Comparison of ENCODE assay signal across 1 cellular context in genomic region chr19:56120371-56121179, GRCh38.
TF ChIP-seq lines count a peak whose summit lies in the region.

No MANE protein-coding gene starts in this region.

TF ChIP-seq in K562, 482 proteins besides CTCF, POLR2A, EP300 and RAD21 (continued from another document and continues in another):
- TF ChIP-seq, protein P1, sequence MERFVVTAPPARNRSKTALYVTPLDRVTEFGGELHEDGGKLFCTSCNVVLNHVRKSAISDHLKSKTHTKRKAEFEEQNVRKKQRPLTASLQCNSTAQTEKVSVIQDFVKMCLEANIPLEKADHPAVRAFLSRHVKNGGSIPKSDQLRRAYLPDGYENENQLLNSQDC (CRISPR knock-in tag; IDR thresholded peaks at IDR 0.05), result no peak
- no peak for TF ChIP-seq RFX5 (IDR thresholded peaks at IDR 0.05; ENCODE audit: low read depth, low read length)
- no peak for TF ChIP-seq IFI16 (CRISPR knock-in tag; IDR thresholded peaks at IDR 0.05)
- no peak for TF ChIP-seq ARID2 (IDR thresholded peaks at IDR 0.05)
- TF ChIP-seq GATAD2A (IDR thresholded peaks at IDR 0.05), result no peak
- TF ChIP-seq KHSRP (IDR thresholded peaks at IDR 0.05), result no peak
- TF ChIP-seq MAFK (IDR thresholded peaks at IDR 0.05; ENCODE audit: low read length), result no peak
- peak; percentile 83 for TF ChIP-seq SPI1 (IDR thresholded peaks at IDR 0.05; ENCODE audit: borderline replicate concordance, low read depth, low read length)
- no peak for TF ChIP-seq FOS (IDR thresholded peaks at IDR 0.05; ENCODE audit: extremely low read depth, insufficient read length)
- TF ChIP-seq, protein P2, sequence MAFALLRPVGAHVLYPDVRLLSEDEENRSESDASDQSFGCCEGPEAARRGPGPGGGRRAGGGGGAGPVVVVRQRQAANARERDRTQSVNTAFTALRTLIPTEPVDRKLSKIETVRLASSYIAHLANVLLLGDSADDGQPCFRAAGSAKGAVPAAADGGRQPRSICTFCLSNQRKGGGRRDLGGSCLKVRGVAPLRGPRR (CRISPR knock-in tag; IDR thresholded peaks at IDR 0.05), result no peak
- TF ChIP-seq ZNF766 (CRISPR knock-in tag; conservative IDR thresholded peaks at IDR 0.05), result peak; percentile 89
- no peak for TF ChIP-seq RBM25 (IDR thresholded peaks at IDR 0.05; ENCODE audit: low read depth, low read length, severe bottlenecking)
- no peak for TF ChIP-seq FUS (optimal IDR thresholded peaks at IDR 0.05; ENCODE audit: low read depth, low read length)
- TF ChIP-seq MECOM (CRISPR knock-in tag; IDR thresholded peaks at IDR 0.05), result no peak
- TF ChIP-seq ATF7 (IDR thresholded peaks at IDR 0.05), result no peak
- TF ChIP-seq ARID3B (CRISPR knock-in tag; IDR thresholded peaks at IDR 0.05; ENCODE audit: borderline replicate concordance), result no peak
- TF ChIP-seq, protein P3, sequence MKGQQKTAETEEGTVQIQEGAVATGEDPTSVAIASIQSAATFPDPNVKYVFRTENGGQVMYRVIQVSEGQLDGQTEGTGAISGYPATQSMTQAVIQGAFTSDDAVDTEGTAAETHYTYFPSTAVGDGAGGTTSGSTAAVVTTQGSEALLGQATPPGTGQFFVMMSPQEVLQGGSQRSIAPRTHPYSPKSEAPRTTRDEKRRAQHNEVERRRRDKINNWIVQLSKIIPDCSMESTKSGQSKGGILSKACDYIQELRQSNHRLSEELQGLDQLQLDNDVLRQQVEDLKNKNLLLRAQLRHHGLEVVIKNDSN (CRISPR knock-in tag; IDR thresholded peaks at IDR 0.05), result peak; percentile 60
- peak; percentile 29 for TF ChIP-seq POLR2B (IDR thresholded peaks at IDR 0.05; ENCODE audit: low read depth, partially characterized antibody)
- TF ChIP-seq PBX2 (CRISPR knock-in tag; IDR thresholded peaks at IDR 0.05; ENCODE audit: low read depth), result no peak
- no peak for TF ChIP-seq PBX2 (tag; conservative IDR thresholded peaks at IDR 0.05; ENCODE audit: low read depth)
- no peak for TF ChIP-seq BRF1 (IDR thresholded peaks at IDR 0.05; ENCODE audit: borderline replicate concordance, extremely low read depth, insufficient read length)
- no peak for TF ChIP-seq ZC3H8 (IDR thresholded peaks at IDR 0.05)
- no peak for TF ChIP-seq ZNF79 (CRISPR knock-in tag; IDR thresholded peaks at IDR 0.05; ENCODE audit: low read depth)
- TF ChIP-seq, protein P4, sequence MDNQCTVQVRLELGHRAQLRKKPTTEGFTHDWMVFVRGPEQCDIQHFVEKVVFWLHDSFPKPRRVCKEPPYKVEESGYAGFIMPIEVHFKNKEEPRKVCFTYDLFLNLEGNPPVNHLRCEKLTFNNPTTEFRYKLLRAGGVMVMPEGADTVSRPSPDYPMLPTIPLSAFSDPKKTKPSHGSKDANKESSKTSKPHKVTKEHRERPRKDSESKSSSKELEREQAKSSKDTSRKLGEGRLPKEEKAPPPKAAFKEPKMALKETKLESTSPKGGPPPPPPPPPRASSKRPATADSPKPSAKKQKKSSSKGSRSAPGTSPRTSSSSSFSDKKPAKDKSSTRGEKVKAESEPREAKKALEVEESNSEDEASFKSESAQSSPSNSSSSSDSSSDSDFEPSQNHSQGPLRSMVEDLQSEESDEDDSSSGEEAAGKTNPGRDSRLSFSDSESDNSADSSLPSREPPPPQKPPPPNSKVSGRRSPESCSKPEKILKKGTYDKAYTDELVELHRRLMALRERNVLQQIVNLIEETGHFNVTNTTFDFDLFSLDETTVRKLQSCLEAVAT (IDR thresholded peaks at IDR 0.05), result no peak
- TF ChIP-seq BACH1 (tag; IDR thresholded peaks at IDR 0.05), result no peak; the same call in 1 of the 2 replicates
- TF ChIP-seq SIN3B (IDR thresholded peaks at IDR 0.05; ENCODE audit: low read depth), result no peak
- no peak for TF ChIP-seq SNRNP70 (optimal IDR thresholded peaks at IDR 0.05; ENCODE audit: low read depth, low read length)
- no peak for TF ChIP-seq FOXK2 (conservative IDR thresholded peaks at IDR 0.05 in 1 of 2, IDR thresholded peaks at IDR 0.05 in 1 of 2; ENCODE audit: low read depth in 2 of 2)
- peak; percentile 95 for TF ChIP-seq MYC (IDR thresholded peaks at IDR 0.05; ENCODE audit: low read depth, low read length)
- peak; percentile 74; the same call in 1 of the 2 replicates for TF ChIP-seq MYC (CRISPR knock-in tag; IDR thresholded peaks at IDR 0.05; ENCODE audit: borderline replicate concordance, low read depth)
- no peak for TF ChIP-seq TOE1 (IDR thresholded peaks at IDR 0.05; ENCODE audit: borderline replicate concordance)
- 0 out of 2 replicates have a peak, but pooled peaks have one; percentile 43 for TF ChIP-seq TOE1 (CRISPR knock-in tag; IDR thresholded peaks at IDR 0.05; ENCODE audit: borderline replicate concordance, low read depth)
- no peak for TF ChIP-seq PKNOX1 (IDR thresholded peaks at IDR 0.05)
- no peak for TF ChIP-seq TEAD2 (tag; IDR thresholded peaks at IDR 0.05)
- TF ChIP-seq KLF13 (tag; IDR thresholded peaks at IDR 0.05; ENCODE audit: borderline replicate concordance, low read depth), result no peak
- TF ChIP-seq POLR3A (IDR thresholded peaks at IDR 0.05; ENCODE audit: borderline replicate concordance, extremely low read depth, insufficient read depth, insufficient read length), result no peak
- TF ChIP-seq HSF4 (CRISPR knock-in tag; IDR thresholded peaks at IDR 0.05; ENCODE audit: borderline replicate concordance), result no peak
- no peak for TF ChIP-seq MEF2D (tag; conservative IDR thresholded peaks at IDR 0.05; ENCODE audit: low read depth)
- TF ChIP-seq, protein P5, sequence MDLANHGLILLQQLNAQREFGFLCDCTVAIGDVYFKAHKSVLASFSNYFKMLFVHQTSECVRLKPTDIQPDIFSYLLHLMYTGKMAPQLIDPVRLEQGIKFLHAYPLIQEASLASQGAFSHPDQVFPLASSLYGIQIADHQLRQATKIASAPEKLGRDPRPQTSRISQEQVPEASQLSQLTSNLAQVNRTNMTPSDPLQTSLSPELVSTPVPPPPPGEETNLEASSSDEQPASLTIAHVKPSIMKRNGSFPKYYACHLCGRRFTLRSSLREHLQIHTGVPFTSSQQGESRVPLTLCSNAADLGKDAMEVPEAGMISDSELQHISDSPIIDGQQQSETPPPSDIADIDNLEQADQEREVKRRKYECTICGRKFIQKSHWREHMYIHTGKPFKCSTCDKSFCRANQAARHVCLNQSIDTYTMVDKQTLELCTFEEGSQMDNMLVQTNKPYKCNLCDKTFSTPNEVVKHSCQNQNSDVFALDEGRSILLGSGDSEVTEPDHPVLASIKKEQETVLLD (IDR thresholded peaks at IDR 0.05), result no peak
- no peak for TF ChIP-seq NCOR1 (IDR thresholded peaks at IDR 0.05)
- no peak for TF ChIP-seq HMG20A (CRISPR knock-in tag; conservative IDR thresholded peaks at IDR 0.05)
- TF ChIP-seq LARP7 (IDR thresholded peaks at IDR 0.05), result no peak
- TF ChIP-seq ZNF347 (CRISPR knock-in tag; IDR thresholded peaks at IDR 0.05; ENCODE audit: low read depth), result no peak
- TF ChIP-seq GTF2E2 (tag; IDR thresholded peaks at IDR 0.05), result no peak
- no peak for TF ChIP-seq PRMT5 (CRISPR knock-in tag; IDR thresholded peaks at IDR 0.05)
- TF ChIP-seq MTA3 (IDR thresholded peaks at IDR 0.05; ENCODE audit: borderline replicate concordance), result 0 out of 2 replicates have a peak, but pooled peaks have one; percentile 18
- TF ChIP-seq CAMTA2 (CRISPR knock-in tag; conservative IDR thresholded peaks at IDR 0.05), result no peak
- TF ChIP-seq, protein P6, sequence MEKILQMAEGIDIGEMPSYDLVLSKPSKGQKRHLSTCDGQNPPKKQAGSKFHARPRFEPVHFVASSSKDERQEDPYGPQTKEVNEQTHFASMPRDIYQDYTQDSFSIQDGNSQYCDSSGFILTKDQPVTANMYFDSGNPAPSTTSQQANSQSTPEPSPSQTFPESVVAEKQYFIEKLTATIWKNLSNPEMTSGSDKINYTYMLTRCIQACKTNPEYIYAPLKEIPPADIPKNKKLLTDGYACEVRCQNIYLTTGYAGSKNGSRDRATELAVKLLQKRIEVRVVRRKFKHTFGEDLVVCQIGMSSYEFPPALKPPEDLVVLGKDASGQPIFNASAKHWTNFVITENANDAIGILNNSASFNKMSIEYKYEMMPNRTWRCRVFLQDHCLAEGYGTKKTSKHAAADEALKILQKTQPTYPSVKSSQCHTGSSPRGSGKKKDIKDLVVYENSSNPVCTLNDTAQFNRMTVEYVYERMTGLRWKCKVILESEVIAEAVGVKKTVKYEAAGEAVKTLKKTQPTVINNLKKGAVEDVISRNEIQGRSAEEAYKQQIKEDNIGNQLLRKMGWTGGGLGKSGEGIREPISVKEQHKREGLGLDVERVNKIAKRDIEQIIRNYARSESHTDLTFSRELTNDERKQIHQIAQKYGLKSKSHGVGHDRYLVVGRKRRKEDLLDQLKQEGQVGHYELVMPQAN (IDR thresholded peaks at IDR 0.05; ENCODE audit: borderline replicate concordance), result peak; percentile 90
- TF ChIP-seq MYNN (IDR thresholded peaks at IDR 0.05), result no peak
- TF ChIP-seq MYNN (CRISPR knock-in tag; IDR thresholded peaks at IDR 0.05), result no peak
- TF ChIP-seq ETS1 (conservative IDR thresholded peaks at IDR 0.05; ENCODE audit: control insufficient read depth, low read depth, low read length), result peak; percentile 61; the same call in 1 of the 2 replicates
- TF ChIP-seq MCM7 (IDR thresholded peaks at IDR 0.05), result no peak
- no peak; a peak in 1 of 3 replicates for TF ChIP-seq CBX3 (IDR thresholded peaks at IDR 0.05; ENCODE audit: borderline replicate concordance in 1 of 2, low read length in 2 of 2)
- TF ChIP-seq ZNF41 (CRISPR knock-in tag; conservative IDR thresholded peaks at IDR 0.05), result no peak
- peak; percentile 72 for TF ChIP-seq ETV5 (CRISPR knock-in tag; IDR thresholded peaks at IDR 0.05; ENCODE audit: low read depth)
- TF ChIP-seq PREB (CRISPR knock-in tag; IDR thresholded peaks at IDR 0.05), result no peak
- no peak for TF ChIP-seq ZNF217 (CRISPR knock-in tag; IDR thresholded peaks at IDR 0.05)
- TF ChIP-seq, protein P7, sequence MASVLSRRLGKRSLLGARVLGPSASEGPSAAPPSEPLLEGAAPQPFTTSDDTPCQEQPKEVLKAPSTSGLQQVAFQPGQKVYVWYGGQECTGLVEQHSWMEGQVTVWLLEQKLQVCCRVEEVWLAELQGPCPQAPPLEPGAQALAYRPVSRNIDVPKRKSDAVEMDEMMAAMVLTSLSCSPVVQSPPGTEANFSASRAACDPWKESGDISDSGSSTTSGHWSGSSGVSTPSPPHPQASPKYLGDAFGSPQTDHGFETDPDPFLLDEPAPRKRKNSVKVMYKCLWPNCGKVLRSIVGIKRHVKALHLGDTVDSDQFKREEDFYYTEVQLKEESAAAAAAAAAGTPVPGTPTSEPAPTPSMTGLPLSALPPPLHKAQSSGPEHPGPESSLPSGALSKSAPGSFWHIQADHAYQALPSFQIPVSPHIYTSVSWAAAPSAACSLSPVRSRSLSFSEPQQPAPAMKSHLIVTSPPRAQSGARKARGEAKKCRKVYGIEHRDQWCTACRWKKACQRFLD (CRISPR knock-in tag; IDR thresholded peaks at IDR 0.05), result peak; percentile 86; the same call in 1 of the 2 replicates
- no peak for TF ChIP-seq ZNF165 (CRISPR knock-in tag; IDR thresholded peaks at IDR 0.05; ENCODE audit: borderline replicate concordance)
